Comparison of ENCODE assay signal across 20 cellular contexts in genomic region chr17:42920922-42921321, GRCh38. TPM values are rescaled to one million over a fixed set of nuclear protein-coding genes. Genes with fewer than 3 reads are reported as not detected.
A peak's percentile ranks its signal among the peaks of the same experiment; 100 is the strongest.
DNase-seq lines count a peak whose midpoint lies in the region; ATAC-seq and TF ChIP-seq lines count a peak whose summit lies in the region.
"Had no signal": no experiment of that assay in that cellular context is flagged by ENCODE, and none has a peak within 500 bp of the region (broad histone marks: within the 10 kb centered on the region; RNA-seq: fewer than 3 reads in every experiment).

No MANE protein-coding gene starts in this region.

- no TSS peak for BruUV-seq in Calu3 (replicated peaks; lab: Mats Ljungman, UMichigan)

- H3K4me3 Mint-ChIP-seq in Calu3 (ENCODE audit: low read depth, unreplicated experiment) = no peak overlapping the region
- H3K4me3 Mint-ChIP-seq: activated naive CD4-positive, alpha-beta T cell treated with anti-CD3 and anti-CD28 coated beads, Interleukin-2, amount 50 U/mL, for 24 hours; immature natural killer cell; T-helper 17 cell had no signal

- 7 to 16% methylated on average over 3 of the region's 3 CpGs for WGBS in body of pancreas, 2 donors
- WGBS in liver = 53% methylated on average over 3 of the region's 3 CpGs

- H3K27ac Mint-ChIP-seq in Calu3 (ENCODE audit: unreplicated experiment) = no peak overlapping the region
- H3K27ac Mint-ChIP-seq: activated naive CD4-positive, alpha-beta T cell treated with anti-CD3 and anti-CD28 coated beads, Interleukin-2, amount 50 U/mL, for 24 hours; immature natural killer cell; T-helper 17 cell had no signal

- peak; percentile 70 for ATAC-seq in body of pancreas
- no peak for ATAC-seq in GM18517 (IDR thresholded peaks at IDR 0.05; ENCODE audit: unreplicated experiment)
- no peak for ATAC-seq in GM19395 (IDR thresholded peaks at IDR 0.05; ENCODE audit: unreplicated experiment)
- no peak for ATAC-seq in GM21619 (IDR thresholded peaks at IDR 0.05; ENCODE audit: unreplicated experiment)
- ATAC-seq: foreskin keratinocyte, HCT116, T-helper 17 cell had no signal

- no peaks in the 10 kb centered on the region for H3K36me3 ChIP-seq in MM.1S (replicated peaks; ENCODE audit: insufficient read depth, low read length)
- H3K36me3 ChIP-seq in body of pancreas (replicated peaks in 1 of 2; ENCODE audit: insufficient read depth in 1 of 2, low read depth in 2 of 2) = no peaks in the 10 kb centered on the region
- H3K36me3 ChIP-seq in liver (ENCODE audit: control insufficient read depth in 4 of 4, insufficient read depth in 3 of 4, low read depth in 1 of 4, low read length in 3 of 4) = no peaks in the 10 kb centered on the region
- H3K36me3 ChIP-seq: breast epithelium had no signal

- H3K4me1 ChIP-seq in MM.1S (ENCODE audit: low read length) (peaks cover 24% of the 10 kb centered on the region), body of pancreas (peaks cover 46% of the 10 kb centered on the region), liver (ENCODE audit: control insufficient read depth in 4 of 4, insufficient read depth in 4 of 4, low read length in 3 of 4) (peaks cover 2 to 23% (median 6%) of the 10 kb centered on the region in 4 donors)
- H3K4me1 ChIP-seq: breast epithelium, foreskin keratinocyte had no signal

- H3K4me1 Mint-ChIP-seq in Calu3 (ENCODE audit: low read depth, unreplicated experiment) = no peaks in the 10 kb centered on the region
- H3K4me1 Mint-ChIP-seq: activated naive CD4-positive, alpha-beta T cell treated with anti-CD3 and anti-CD28 coated beads, Interleukin-2, amount 50 U/mL, for 24 hours; immature natural killer cell had no signal

- H3K36me3 Mint-ChIP-seq in Calu3 (ENCODE audit: insufficient read depth, unreplicated experiment) = no peaks in the 10 kb centered on the region
- H3K36me3 Mint-ChIP-seq: activated naive CD4-positive, alpha-beta T cell treated with anti-CD3 and anti-CD28 coated beads, Interleukin-2, amount 50 U/mL, for 24 hours; immature natural killer cell had no signal

- DNase-seq in Calu3 (peak; percentile 27), MM.1S (peak; percentile 36), body of pancreas (peak; percentile 45 to 60 (median 53)), retina (no peak)
- DNase-seq: activated CD4-positive, alpha-beta T cell treated with anti-CD3 and anti-CD28 coated beads for 4 hours; effector memory CD4-positive, alpha-beta T cell; foreskin keratinocyte; immature natural killer cell; stimulated activated CD4-positive, alpha-beta T cell treated with anti-CD3 and anti-CD28 coated beads, Interleukin-12 subunit alpha, Interleukin-12 subunit beta, amount 100 ng/mL, for 4 hours; substantia nigra; T-helper 17 cell had no signal

- H3K27me3 ChIP-seq in MM.1S (replicated peaks; ENCODE audit: insufficient read depth, low read length) (no peaks in the 10 kb centered on the region), body of pancreas (no peaks in the 10 kb centered on the region), liver (ENCODE audit: control insufficient read depth in 4 of 4, insufficient read depth in 4 of 4, low read length in 3 of 4) (no peaks in the 10 kb centered on the region)
- H3K27me3 ChIP-seq: breast epithelium had no signal

- H3K27ac ChIP-seq in MM.1S (ENCODE audit: low read length) = peak overlapping the region; percentile 66; the same call in 1 of the 2 replicates
- H3K27ac ChIP-seq in body of pancreas = peak overlapping the region in 3 of 4 donors; percentile 51 to 68 (median 59)
- H3K27ac ChIP-seq in liver (ENCODE audit: low read depth in 1 of 2, low read length in 2 of 2) = no peak overlapping the region
- H3K27ac ChIP-seq: foreskin keratinocyte, RWPE1 had no signal

- H3K9me3 Mint-ChIP-seq in Calu3 (ENCODE audit: low read depth, unreplicated experiment) = no peaks in the 10 kb centered on the region
- H3K9me3 Mint-ChIP-seq: activated naive CD4-positive, alpha-beta T cell treated with anti-CD3 and anti-CD28 coated beads, Interleukin-2, amount 50 U/mL, for 24 hours; immature natural killer cell had no signal

- H3K27me3 Mint-ChIP-seq in Calu3 (ENCODE audit: unreplicated experiment) = peaks cover 10% of the 10 kb centered on the region
- H3K27me3 Mint-ChIP-seq: activated naive CD4-positive, alpha-beta T cell treated with anti-CD3 and anti-CD28 coated beads, Interleukin-2, amount 50 U/mL, for 24 hours had no signal

- TF ChIP-seq POLR2A in body of pancreas (IDR thresholded peaks at IDR 0.05) = no peak

- CTCF ChIA-PET in Calu3 (lab: Charles Lee) = interaction anchor here (0.6 to 1.3 kb wide), 4 partner anchors 8 to 1522 kb away, joined by 3 to 4 read pairs (median 3); partner anchors contain the start of gene BECN1

- H3K9ac ChIP-seq in MM.1S (ENCODE audit: low read length) = no peak overlapping the region
- no peak overlapping the region for H3K9ac ChIP-seq in liver (ENCODE audit: low read depth in 1 of 2, low read length in 2 of 2)

- TF ChIP-seq CTCF in Calu3 (IDR thresholded peaks at IDR 0.05; ENCODE audit: unreplicated experiment) (no peak), MM.1S (IDR thresholded peaks at IDR 0.05; ENCODE audit: low read length) (0 out of 2 replicates have a peak, but pooled peaks have one; percentile 3), body of pancreas (IDR thresholded peaks at IDR 0.05) (no peak), liver (IDR thresholded peaks at IDR 0.05; ENCODE audit: low read depth, low read length, missing input control) (no peak)

- no peaks in the 10 kb centered on the region for H4K20me1 ChIP-seq in MM.1S (ENCODE audit: insufficient read depth, low read length)

- no peak overlapping the region for H3K4me3 ChIP-seq in MM.1S (ENCODE audit: low read length)
- H3K4me3 ChIP-seq in body of pancreas = no peak overlapping the region
- H3K4me3 ChIP-seq in liver (ENCODE audit: low read depth in 1 of 3, low read length in 3 of 3) = no peak overlapping the region
- H3K4me3 ChIP-seq: breast epithelium had no signal

- peak in 1 of 2 donors; percentile 6 for TF ChIP-seq RAD21 in liver (IDR thresholded peaks at IDR 0.05)

- no peaks in the 10 kb centered on the region for H3K9me3 ChIP-seq in MM.1S (replicated peaks; ENCODE audit: insufficient read depth, low read length)
- H3K9me3 ChIP-seq in body of pancreas = no peaks in the 10 kb centered on the region
- H3K9me3 ChIP-seq in liver (ENCODE audit: control insufficient read depth in 4 of 4, low read length in 3 of 4) = no peaks in the 10 kb centered on the region
- H3K9me3 ChIP-seq: breast epithelium had no signal

- peaks cover 19% of the 10 kb centered on the region for H3F3A ChIP-seq in MM.1S (ENCODE audit: insufficient read depth, low read length)

- no peaks in the 10 kb centered on the region for H3K9me2 ChIP-seq in MM.1S (replicated peaks; ENCODE audit: insufficient read depth, low read length)

- H3K79me2 ChIP-seq in MM.1S (ENCODE audit: low read length) = no peaks in the 10 kb centered on the region

- peak overlapping the region; percentile 35 for H2AFZ ChIP-seq in MM.1S (ENCODE audit: low read length)

- intact Hi-C loops in Calu3 (cut with micrococcal nuclease; ENCODE audit: unreplicated experiment) (no loop called here), body of pancreas (cut with DNase I) (no loop called here)

- H3K4me2 ChIP-seq in MM.1S (ENCODE audit: low read depth, low read length) = peak overlapping the region; percentile 0; the same call in 1 of the 2 replicates

TF ChIP-seq in liver, 16 proteins besides CTCF, POLR2A, EP300 and RAD21:
- TF ChIP-seq ZBTB33 (IDR thresholded peaks at IDR 0.05) = no peak
- TF ChIP-seq SP1 (IDR thresholded peaks at IDR 0.05) = peak; percentile 14

RNA-seq across cellular contexts. Expression of gene G6PC1, which starts 20.3 kb away (rescaled TPM):
- not detected in 2 replicates for total RNA-seq in Calu3 (2022)
- 1 to 10 TPM in 1 of 2 donors, not detected in 1; 2.6 TPM for total RNA-seq in body of pancreas
- total RNA-seq in liver = 100 to 1,000 TPM in 1 of 2 donors, 10 to 100 TPM in 1; 23.8 to 271 TPM
- polyA plus RNA-seq in liver = 100 to 1,000 TPM in 1 of 2 donors, 10 to 100 TPM in 1; 84.7 to 144 TPM
- total RNA-seq: breast epithelium, foreskin keratinocyte, osteocyte, T-helper 17 cell had no signal
- polyA plus RNA-seq: foreskin keratinocyte, immature natural killer cell had no signal

RNA-seq across cellular contexts. Expression of gene AARSD1, which starts 43.3 kb away (rescaled TPM):
- total RNA-seq in Calu3 (2022) = 93.7 and 96.6 TPM in 2 replicates
- 10 to 100 TPM; 44.5 to 51.9 TPM for total RNA-seq in body of pancreas
- total RNA-seq in liver = 10 to 100 TPM in 1 of 2 donors, 1 to 10 TPM in 1; 8.2 to 17.8 TPM
- 10 to 100 TPM; 21.3 to 25.2 TPM for polyA plus RNA-seq in liver

RNA-seq across cellular contexts. Expression of gene PTGES3L, which starts 59.0 kb away (rescaled TPM):
- total RNA-seq in Calu3 (2022) (2.0 and 2.1 TPM in 2 replicates), body of pancreas (under 1 TPM in 1 of 2 donors, not detected in 1; 0.52 TPM), liver (under 1 TPM; 0.08 to 0.19 TPM)
- under 1 TPM in 1 of 2 donors, not detected in 1; 0.13 TPM for polyA plus RNA-seq in liver
- polyA plus RNA-seq: immature natural killer cell had no signal

RNA-seq across cellular contexts. Expression of gene RUNDC1, which starts 59.4 kb away (rescaled TPM):
- total RNA-seq in Calu3 (2022) (32.8 and 35.4 TPM in 2 replicates), body of pancreas (10 to 100 TPM; 17.1 to 37.6 TPM), liver (1 to 10 TPM; 5.6 to 8.1 TPM)
- polyA plus RNA-seq in liver = 1 to 10 TPM; 2.9 to 3.2 TPM

Comparison
In these comparisons a context has a peak if more than half of its experiments do, and no peak if none do; other contexts are left out.
1. H3K27ac ChIP-seq: peak in MM.1S (single experiment) and body of pancreas (3 of 4); none in liver (0 of 2).
2. RNA of gene G6PC1, which starts 20.3 kb away (total RNA-seq): 23.8 to 271 TPM in liver; 2.6 TPM in body of pancreas and not detected in Calu3; every median in the first group is over 4 times any median in the second.